In genomic region chr13:49997935-49998334, GRCh38 we compare ENCODE assay signal across 7 cellular contexts. TPM values are rescaled to one million over a fixed set of nuclear protein-coding genes. Genes with fewer than 3 reads are reported as not detected.
DNase-seq lines count a peak whose midpoint lies in the region; ATAC-seq and TF ChIP-seq lines count a peak whose summit lies in the region.

No MANE protein-coding gene starts in this region.

- WGBS in sigmoid colon, 2 donors = 4 to 10% methylated on average over 5 of the region's 5 CpGs

- no peak for TF ChIP-seq POLR2A in sigmoid colon (IDR thresholded peaks at IDR 0.05)

- no peaks in the 10 kb centered on the region for H3K9me3 ChIP-seq in HAP-1
- no peaks in the 10 kb centered on the region for H3K9me3 ChIP-seq in RWPE2 (ENCODE audit: severe bottlenecking)
- H3K9me3 ChIP-seq in sigmoid colon = no peaks in the 10 kb centered on the region

- intact Hi-C loops in sigmoid colon (cut with DNase I) = loop anchor here (1.0 to 5.0 kb wide), 6 partner anchors 62 to 1466 kb away; partner anchors contain the start of genes RCBTB2 and SPRYD7

- peaks cover 23% of the 10 kb centered on the region for H3K4me1 ChIP-seq in HAP-1
- H3K4me1 ChIP-seq in RWPE2 (ENCODE audit: insufficient read depth, poor library complexity, severe bottlenecking) = peaks cover 18% of the 10 kb centered on the region
- peaks cover 0 to 56% (median 52%) of the 10 kb centered on the region in 4 donors for H3K4me1 ChIP-seq in sigmoid colon

- H3K36me3 ChIP-seq in HAP-1 (replicated peaks) = peaks cover 38% of the 10 kb centered on the region
- peaks cover 54% of the 10 kb centered on the region for H3K36me3 ChIP-seq in RWPE2 (ENCODE audit: low read depth)
- H3K36me3 ChIP-seq in sigmoid colon = peaks cover 0 to 17% (median 0%) of the 10 kb centered on the region in 4 donors

- H3K27ac ChIP-seq in RWPE2 (ENCODE audit: poor library complexity, severe bottlenecking) (peak overlapping the region; percentile 81), sigmoid colon (peak overlapping the region; percentile 99 to 100 (median 99))

- no peak for TF ChIP-seq EP300 in sigmoid colon (IDR thresholded peaks at IDR 0.05)

- TF ChIP-seq CTCF in RWPE2 (IDR thresholded peaks at IDR 0.05; ENCODE audit: poor library complexity, severe bottlenecking) = no peak
- no peak for TF ChIP-seq CTCF in fibroblast of pulmonary artery (IDR thresholded peaks at IDR 0.05; ENCODE audit: low read length, missing control alignments)
- TF ChIP-seq CTCF in sigmoid colon (IDR thresholded peaks at IDR 0.05) = no peak

- DNase-seq in HAP-1 (ENCODE audit: low spot score in 2 of 2) (peak in 1 of 2 experiments; percentile 15), RWPE2 (ENCODE audit: low spot score) (no peak), fibroblast of pulmonary artery (ENCODE audit: low read depth) (no peak), sigmoid colon (no peak), SW480 (ENCODE audit: low spot score) (no peak), NCI-H2171 (lab: John Stamatoyannopoulos, UW) (no peak)
- DNase-seq in stimulated activated CD4-positive, alpha-beta T cell treated with anti-CD3 and anti-CD28 coated beads, Interleukin-15, amount 100 ng/mL, for 24 hours = no peak

- in situ Hi-C loops in HAP-1 (cut with MboI; ENCODE audit: low sequenced_read_pairs) = loop anchor here (25.0 kb wide), 1 partner anchor 914 kb away; the partner anchor contains the start of gene RNASEH2B

- H3K4me3 ChIP-seq in HAP-1 (peak overlapping the region; percentile 95), RWPE2 (ENCODE audit: severe bottlenecking) (peak overlapping the region; percentile 78), fibroblast of pulmonary artery (replicated peaks; ENCODE audit: low read depth, low read length) (peak overlapping the region; percentile 86), sigmoid colon (peak overlapping the region; percentile 78 to 89 (median 83))

- no peak for ATAC-seq in RWPE2 (ENCODE audit: low read depth)

- H3K27me3 ChIP-seq in HAP-1 (ENCODE audit: low read depth) (no peaks in the 10 kb centered on the region), RWPE2 (ENCODE audit: insufficient read depth, poor library complexity, severe bottlenecking) (no peaks in the 10 kb centered on the region), sigmoid colon (no peaks in the 10 kb centered on the region)

RNA-seq across cellular contexts. Expression of gene TRIM13, which starts 1.1 kb away (rescaled TPM):
- 10 to 100 TPM; 17.1 to 25.0 (median 22.9) TPM for total RNA-seq in sigmoid colon
- 10 to 100 TPM in 2 of 3 donors, 1 to 10 TPM in 1; 9.0 to 17.5 (median 14.4) TPM for polyA plus RNA-seq in sigmoid colon

RNA-seq across cellular contexts. Expression of gene KCNRG, which starts 17.3 kb away (rescaled TPM):
- total RNA-seq in sigmoid colon = 1 to 10 TPM in 2 of 4 donors, not detected in 2; 2.5 to 3.4 TPM
- under 1 TPM in 1 of 3 donors, not detected in 2; 0.42 TPM for polyA plus RNA-seq in sigmoid colon
